In genomic region chr18:56112984-56113383, GRCh38 we compare ENCODE assay signal across 24 cellular contexts.
"Had no signal": no experiment of that assay in that cellular context is flagged by ENCODE, and none has a peak within 500 bp of the region (broad histone marks: within the 10 kb centered on the region; RNA-seq: fewer than 3 reads in every experiment).

No MANE protein-coding gene starts in this region.

- H3K27ac Mint-ChIP-seq: activated CD4-positive, alpha-beta T cell treated with anti-CD3 and anti-CD28 coated beads, Interleukin-2, amount 10 ng/mL, durations not matched to agents 7 days and 5 days; activated CD8-positive, alpha-beta T cell treated with anti-CD3 and anti-CD28 coated beads for 36 hours; activated T-helper 17 cell treated with anti-CD3 and anti-CD28 coated beads, Interleukin-2, amount 50 U/mL, for 72 hours; immature natural killer cell; natural killer cell; neural progenitor cell had no signal

- H3K9me3 ChIP-seq: heart left ventricle, right atrium auricular region, testis, transverse colon had no signal

- H3K4me3 ChIP-seq: heart left ventricle, neural progenitor cell, right atrium auricular region, smooth muscle cell, testis, transverse colon had no signal

- H3K36me3 ChIP-seq: heart left ventricle, neural progenitor cell, right atrium auricular region, transverse colon had no signal

- H3K9ac ChIP-seq: neural progenitor cell had no signal

- H3K27me3 Mint-ChIP-seq: activated T-helper 17 cell treated with anti-CD3 and anti-CD28 coated beads, Interleukin-2, amount 50 U/mL, for 72 hours had no signal

- H3K4me1 ChIP-seq: neural progenitor cell, testis, transverse colon had no signal

- H3K4me1 Mint-ChIP-seq: activated T-helper 17 cell treated with anti-CD3 and anti-CD28 coated beads, Interleukin-2, amount 50 U/mL, for 72 hours; natural killer cell had no signal

- FAIRE-seq: endothelial cell of umbilical vein, kidney had no signal

- H3K27me3 ChIP-seq: heart left ventricle, neural progenitor cell, right atrium auricular region, testis, transverse colon had no signal

- H3K4me3 Mint-ChIP-seq: activated CD8-positive, alpha-beta T cell treated with anti-CD3 and anti-CD28 coated beads for 36 hours; activated T-cell treated with anti-CD3 and anti-CD28 coated beads, Interleukin-2, amount 50 U/mL, for 4 hours; activated T-helper 17 cell treated with anti-CD3 and anti-CD28 coated beads, Interleukin-2, amount 50 U/mL, for 72 hours; immature natural killer cell; natural killer cell; neural progenitor cell had no signal

- H3K36me3 Mint-ChIP-seq: immature natural killer cell, natural killer cell, neural progenitor cell had no signal

- ATAC-seq: left colon, natural killer cell had no signal

- H3K9me3 Mint-ChIP-seq: activated CD4-positive, alpha-beta T cell treated with anti-CD3 and anti-CD28 coated beads, Interleukin-2, amount 10 ng/mL, durations not matched to agents 7 days and 5 days; activated CD8-positive, alpha-beta T cell treated with anti-CD3 and anti-CD28 coated beads for 36 hours; neural progenitor cell had no signal

- DNase-seq: activated CD4-positive, alpha-beta T cell treated with anti-CD3 and anti-CD28 coated beads for 1 hour; activated CD4-positive, alpha-beta T cell treated with anti-CD3 and anti-CD28 coated beads, Interleukin-2, amount 10 ng/mL, durations not matched to agents 7 days and 5 days; activated gamma-delta T cell treated with Interleukin-2 at 50 U/mL for 16 hours; activated naive CD4-positive, alpha-beta T cell treated with anti-CD3 and anti-CD28 coated beads, Interleukin-2, amount 50 U/mL, for 16 hours; activated T-cell treated with anti-CD3 and anti-CD28 coated beads, Interleukin-2, amount 50 U/mL, for 4 hours; amygdala; central memory CD4-positive, alpha-beta T cell; heart left ventricle; hypothalamus; immature natural killer cell; kidney; left colon; natural killer cell; stimulated activated CD4-positive, alpha-beta T cell treated with anti-CD3 and anti-CD28 coated beads, Interleukin-4, amount 100 ng/mL, for 4 hours; stimulated activated CD8-positive, alpha-beta memory T cell treated with anti-CD3 and anti-CD28 coated beads, Interleukin-4, amount 100 ng/mL, for 48 hours; stimulated activated naive CD4-positive, alpha-beta T cell; testis; transverse colon had no signal
